In the genomic region with DNA sequence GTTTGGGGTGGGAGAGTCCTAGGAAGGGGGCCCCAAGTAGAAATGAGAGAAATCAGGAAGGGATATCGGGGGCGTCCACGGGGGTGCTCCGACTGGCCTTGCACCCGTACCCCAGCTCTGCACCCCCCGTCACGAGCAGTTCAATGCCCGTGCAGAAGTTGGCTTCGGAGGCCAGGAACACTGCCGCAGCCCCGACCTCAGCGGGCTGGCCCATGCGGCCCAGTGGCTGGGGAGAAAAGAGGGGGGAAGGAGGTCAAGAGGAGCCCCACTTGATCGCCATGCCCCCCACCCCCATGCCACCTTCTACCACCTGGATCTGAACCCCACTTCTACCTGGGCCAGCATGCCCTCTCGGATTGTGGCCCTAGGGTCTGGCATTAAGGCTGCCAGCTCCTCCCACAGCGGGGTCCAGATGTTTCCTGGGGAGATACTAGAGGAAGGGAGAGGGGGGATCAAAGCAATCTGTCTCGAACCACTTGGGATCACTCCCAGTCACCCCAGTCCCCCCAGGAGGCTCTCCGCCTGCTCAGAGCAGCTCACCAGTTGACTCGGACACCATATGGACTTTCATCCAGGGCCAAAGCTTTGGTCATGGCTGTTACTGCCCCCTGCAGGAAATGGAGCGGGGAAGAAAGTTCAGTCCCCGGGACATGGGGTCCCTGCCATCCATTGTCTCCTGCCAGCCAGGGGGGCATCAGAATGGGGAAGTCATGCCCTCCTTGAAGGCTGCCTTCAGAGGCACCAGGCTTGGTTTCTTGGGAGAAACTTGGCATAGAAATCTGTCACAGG, we compare ENCODE assay signal across 11 cellular contexts. TPM values are rescaled to one million over a fixed set of nuclear protein-coding genes. Genes with fewer than 3 reads are reported as not detected.
A peak's percentile ranks its signal among the peaks of the same experiment; 100 is the strongest.
DNase-seq lines count a peak whose midpoint lies in the region; ATAC-seq and TF ChIP-seq lines count a peak whose summit lies in the region.
"Had no signal": no experiment of that assay in that cellular context is flagged by ENCODE, and none has a peak within 500 bp of the region (broad histone marks: within the 10 kb centered on the region; RNA-seq: fewer than 3 reads in every experiment).

No MANE protein-coding gene starts in this region.

- intact Hi-C loops in left ventricle myocardium inferior (cut with micrococcal nuclease), result no loop called here
- intact Hi-C loops in Right ventricle myocardium superior (cut with DNase I), result no loop called here
- intact Hi-C loops in body of pancreas (cut with DNase I), result no loop called here
- intact Hi-C loops in right lobe of liver (cut with DNase I), result no loop called here

- no peaks in the 10 kb centered on the region for H3K36me3 ChIP-seq in left ventricle myocardium inferior
- H3K36me3 ChIP-seq in body of pancreas (replicated peaks in 1 of 2; ENCODE audit: insufficient read depth in 1 of 2, low read depth in 2 of 2), result no peaks in the 10 kb centered on the region
- no peaks in the 10 kb centered on the region for H3K36me3 ChIP-seq in right lobe of liver

- H3K9me3 ChIP-seq in left ventricle myocardium inferior (replicated peaks) (no peaks in the 10 kb centered on the region), body of pancreas (no peaks in the 10 kb centered on the region), right lobe of liver (no peaks in the 10 kb centered on the region)
- H3K9me3 ChIP-seq: Caco-2 had no signal

- H3K4me1 ChIP-seq in left ventricle myocardium inferior, result peaks cover 45% of the 10 kb centered on the region
- peaks cover 87% of the 10 kb centered on the region for H3K4me1 ChIP-seq in body of pancreas
- peaks cover 0 to 61% (median 7%) of the 10 kb centered on the region in 4 donors for H3K4me1 ChIP-seq in right lobe of liver

- H3K4me3 ChIP-seq in left ventricle myocardium inferior (no peak overlapping the region), body of pancreas (no peak overlapping the region), right lobe of liver (no peak overlapping the region)

- no peak for DNase-seq in left ventricle myocardium inferior
- no peak for DNase-seq in Right ventricle myocardium superior
- DNase-seq in body of pancreas, result peak in 1 of 4 donors; percentile 35
- peak in 1 of 3 donors; percentile 57 for DNase-seq in right lobe of liver
- DNase-seq in GDM1 (lab: John Stamatoyannopoulos, UW), result no peak
- DNase-seq in NCI-H446 (lab: John Stamatoyannopoulos, UW), result no peak
- no peak for DNase-seq in AG08396 (ENCODE audit: low spot score)
- DNase-seq in germinal center (ENCODE audit: low spot score), result no peak
- DNase-seq: Caco-2 had no signal

- H3K27me3 ChIP-seq in left ventricle myocardium inferior (ENCODE audit: low read depth) (no peaks in the 10 kb centered on the region), body of pancreas (no peaks in the 10 kb centered on the region), right lobe of liver (no peaks in the 10 kb centered on the region)

- H3K27ac ChIP-seq in left ventricle myocardium inferior (replicated peaks), result peak overlapping the region; percentile 91
- H3K27ac ChIP-seq in body of pancreas, result peak overlapping the region; percentile 98 to 100 (median 99)
- peak overlapping the region in 2 of 3 donors; percentile 94 to 95 for H3K27ac ChIP-seq in right lobe of liver

- TF ChIP-seq POLR2A in body of pancreas (IDR thresholded peaks at IDR 0.05), result no peak
- no peak for TF ChIP-seq POLR2A in right lobe of liver (IDR thresholded peaks at IDR 0.05)

- TF ChIP-seq CTCF in left ventricle myocardium inferior (IDR thresholded peaks at IDR 0.05; ENCODE audit: borderline replicate concordance) (no peak), body of pancreas (IDR thresholded peaks at IDR 0.05) (peak in 2 of 7 experiments; percentile 21 to 24), right lobe of liver (IDR thresholded peaks at IDR 0.05) (peak; percentile 7 to 47 (median 28))

- 86 to 92% methylated on average over 5 to 18 of the region's 21 CpGs for WGBS in body of pancreas, 2 donors
- WGBS in right lobe of liver (ENCODE audit: insufficient coverage, low coverage, low lambda C conversion rate, missing lambda C conversion rate), result 28% methylated on average over 14 of the region's 21 CpGs

- ATAC-seq in Right ventricle myocardium superior (ENCODE audit: poor library complexity), result no peak
- ATAC-seq in body of pancreas, result no peak
- ATAC-seq in right lobe of liver, result no peak

RNA-seq across cellular contexts. Expression of a gene that starts 2.5 kb away (rescaled TPM):
- total RNA-seq in left ventricle myocardium inferior (70.8 TPM), Right ventricle myocardium superior (59.5 TPM), body of pancreas (10 to 100 TPM; 34.5 to 56.0 TPM), right lobe of liver (10 to 100 TPM in 4 of 6 experiments, 1 to 10 TPM in 2; 8.9 to 48.3 (median 12.5) TPM)

RNA-seq across cellular contexts. Expression of a gene that starts 23.0 kb away (rescaled TPM):
- total RNA-seq in left ventricle myocardium inferior, result 1.8 TPM
- 1.9 TPM for total RNA-seq in Right ventricle myocardium superior
- total RNA-seq in body of pancreas, result 1 to 10 TPM; 2.1 to 3.3 TPM
- 10 to 100 TPM in 4 of 6 experiments, 1 to 10 TPM in 2; 3.5 to 78.0 (median 15.7) TPM for total RNA-seq in right lobe of liver

RNA-seq across cellular contexts. Expression of a gene that starts 55.1 kb away (rescaled TPM):
- total RNA-seq in left ventricle myocardium inferior (24.7 TPM), Right ventricle myocardium superior (17.7 TPM), body of pancreas (10 to 100 TPM in 1 of 2 donors, 1 to 10 TPM in 1; 6.5 to 21.1 TPM), right lobe of liver (10 to 100 TPM in 4 of 6 experiments, 1 to 10 TPM in 2; 5.7 to 25.6 (median 12.0) TPM)

RNA-seq across cellular contexts. Expression of a gene that starts 58.0 kb away (rescaled TPM):
- total RNA-seq in left ventricle myocardium inferior (not detected), Right ventricle myocardium superior (not detected), body of pancreas (not detected), right lobe of liver (10 to 100 TPM in 4 of 6 experiments, 1 to 10 TPM in 1, not detected in 1; 5.1 to 55.3 (median 32.7) TPM)
- total RNA-seq: bronchial epithelial cell, NCI-H460 had no signal

RNA-seq across cellular contexts. Expression of a gene that starts 58.9 kb away (rescaled TPM):
- total RNA-seq in left ventricle myocardium inferior (76.4 TPM), Right ventricle myocardium superior (60.4 TPM), body of pancreas (10 to 100 TPM; 17.9 to 49.4 TPM), right lobe of liver (10 to 100 TPM in 4 of 6 experiments, 1 to 10 TPM in 2; 4.5 to 25.6 (median 12.2) TPM)
